Comparison of ENCODE assay signal across 18 cellular contexts in the genomic region with DNA sequence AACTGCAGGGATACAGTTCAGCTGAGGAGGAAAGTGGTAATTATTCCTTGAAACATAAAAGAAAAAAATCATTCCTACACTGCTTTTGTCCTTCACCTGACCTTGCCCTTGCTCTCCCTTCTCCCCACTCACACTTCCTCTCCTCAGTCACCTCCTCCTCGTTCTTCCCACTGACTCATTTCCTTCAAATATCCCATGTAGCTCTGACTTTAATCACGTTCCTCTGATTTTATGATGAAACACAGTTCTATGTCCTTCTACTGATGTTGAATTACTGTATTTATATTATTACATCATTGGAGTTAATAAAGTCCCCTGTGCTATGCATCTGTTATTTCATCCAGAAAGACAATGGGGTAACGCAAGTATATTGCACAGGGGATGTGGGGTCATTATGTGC.
A peak's percentile ranks its signal among the peaks of the same experiment; 100 is the strongest.
DNase-seq lines count a peak whose midpoint lies in the region; ATAC-seq, FAIRE-seq and TF ChIP-seq lines count a peak whose summit lies in the region.
"Had no signal": no experiment of that assay in that cellular context is flagged by ENCODE, and none has a peak within 500 bp of the region (broad histone marks: within the 10 kb centered on the region; RNA-seq: fewer than 3 reads in every experiment).

No MANE protein-coding gene starts in this region.

- H3K4me1 ChIP-seq in endothelial cell of umbilical vein (ENCODE audit: control insufficient read depth, extremely low read depth, insufficient read depth, low read length) (peaks cover 12% of the 10 kb centered on the region), psoas muscle (no peaks in the 10 kb centered on the region)
- H3K4me1 ChIP-seq: BE2C, HAP-1 had no signal

- peak; percentile 87 for DNase-seq in HT1080 (ENCODE audit: low read depth)
- DNase-seq in RKO (ENCODE audit: low spot score): peak; percentile 9
- DNase-seq in endothelial cell of umbilical vein (ENCODE audit: low read depth, low spot score): peak; percentile 91
- no peak for DNase-seq in urothelium cell line (ENCODE audit: low spot score)
- DNase-seq in NCI-H1417 treated with DMSO at 0.1 percent for 48 hours (lab: John Stamatoyannopoulos, UW): no peak
- no peak for DNase-seq in psoas muscle
- no peak for DNase-seq in GM12891 (ENCODE audit: insufficient read length, low spot score)
- DNase-seq: ACHN; BE2C; C1 segment of cervical spinal cord; CD4-positive, CD25-positive, alpha-beta regulatory T cell; CD8-positive, alpha-beta memory T cell; COR-L47; DMS 273 treated with DMSO at 0.1 percent for 48 hours; DMS79; GDM1; GOT3 had no signal

- H3K9me3 ChIP-seq in endothelial cell of umbilical vein (replicated peaks; ENCODE audit: control insufficient read depth, insufficient read depth, low read length) (no peaks in the 10 kb centered on the region), psoas muscle (no peaks in the 10 kb centered on the region)
- H3K9me3 ChIP-seq: BE2C, HAP-1 had no signal

- TF ChIP-seq CTCF in endothelial cell of umbilical vein (IDR thresholded peaks at IDR 0.05; ENCODE audit: extremely low read depth in 1 of 2, insufficient read depth in 1 of 2, low read depth in 1 of 2, low read length in 2 of 2): no peak
- TF ChIP-seq CTCF in psoas muscle (IDR thresholded peaks at IDR 0.05): no peak

- H3K4me3 ChIP-seq in endothelial cell of umbilical vein (replicated peaks in 1 of 3; ENCODE audit: insufficient read depth in 1 of 3, low read depth in 1 of 3, low read length in 3 of 3) (no peak overlapping the region), psoas muscle (no peak overlapping the region)
- H3K4me3 ChIP-seq: HAP-1 had no signal

- H3K36me3 ChIP-seq in endothelial cell of umbilical vein (ENCODE audit: control insufficient read depth in 2 of 2, extremely low read depth in 1 of 2, insufficient read depth in 2 of 2, low read length in 2 of 2): no peaks in the 10 kb centered on the region
- no peaks in the 10 kb centered on the region for H3K36me3 ChIP-seq in psoas muscle (ENCODE audit: insufficient read depth in 1 of 2, low read depth in 1 of 2)
- H3K36me3 ChIP-seq: BE2C, HAP-1 had no signal

- BruUV-seq in endothelial cell of umbilical vein (replicated peaks; lab: Mats Ljungman, UMichigan): no TSS peak

- 48 to 62% (median 50%) methylated on average over 3 of the region's 3 CpGs for WGBS in psoas muscle, 3 donors

- H3K27me3 ChIP-seq in endothelial cell of umbilical vein (ENCODE audit: control insufficient read depth in 2 of 2, insufficient read depth in 2 of 2, low read length in 2 of 2) (no peaks in the 10 kb centered on the region), psoas muscle (ENCODE audit: insufficient read depth in 3 of 3, low read length in 2 of 3) (no peaks in the 10 kb centered on the region)
- H3K27me3 ChIP-seq: BE2C had no signal

- intact Hi-C loops in endothelial cell of umbilical vein (cut with micrococcal nuclease) (loop anchor here (1.0 kb wide), 1 partner anchor 15 kb away; no protein-coding TSS in a partner anchor), psoas muscle (cut with DNase I) (no loop called here)

- peak overlapping the region; percentile 51 for H3K4me2 ChIP-seq in endothelial cell of umbilical vein (ENCODE audit: insufficient read depth, low read length)

- no peak overlapping the region for H3K9ac ChIP-seq in endothelial cell of umbilical vein (replicated peaks; ENCODE audit: extremely low read depth, insufficient read depth, low read length)

- FAIRE-seq in endothelial cell of umbilical vein (lab: Jason Lieb, UNC) (no peak), urothelium cell line (lab: Jason Lieb, UNC) (peak; percentile 20), GM12891 (lab: Jason Lieb, UNC) (no peak)

- H3K79me2 ChIP-seq in endothelial cell of umbilical vein (ENCODE audit: control insufficient read depth, insufficient read depth, low read length): no peaks in the 10 kb centered on the region

- H3K27ac ChIP-seq in endothelial cell of umbilical vein (ENCODE audit: insufficient read depth, low read depth, low read length) (peak overlapping the region; percentile 46), psoas muscle (no peak overlapping the region)

- no peak for ATAC-seq in psoas muscle

- H2AFZ ChIP-seq in endothelial cell of umbilical vein (ENCODE audit: low read depth, low read length): no peak overlapping the region

- dilution Hi-C loops in endothelial cell of umbilical vein (cut with MboI; ENCODE audit: extremely low pct_ligation_motif_present, low sequenced_read_pairs): no loop called here

- POLR2A ChIA-PET in endothelial cell of umbilical vein (lab: Charles Lee): no interaction called here

- H4K20me1 ChIP-seq in endothelial cell of umbilical vein (replicated peaks; ENCODE audit: control insufficient read depth, extremely low read depth, insufficient read depth, low read length): no peaks in the 10 kb centered on the region

- no peaks in the 10 kb centered on the region for H3K9me1 ChIP-seq in endothelial cell of umbilical vein (replicated peaks; ENCODE audit: control insufficient read depth, extremely low read depth, insufficient read depth, low read length)

- CTCF ChIA-PET in endothelial cell of umbilical vein (lab: Charles Lee): no interaction called here

- TF ChIP-seq POLR2A in endothelial cell of umbilical vein (IDR thresholded peaks at IDR 0.05; ENCODE audit: low read depth, low read length) (no peak), GM12891 (IDR thresholded peaks at IDR 0.05; ENCODE audit: low read depth, low read length) (no peak)

TF ChIP-seq in endothelial cell of umbilical vein, 7 proteins besides CTCF, POLR2A, EP300 and RAD21:
- TF ChIP-seq, protein P1, sequence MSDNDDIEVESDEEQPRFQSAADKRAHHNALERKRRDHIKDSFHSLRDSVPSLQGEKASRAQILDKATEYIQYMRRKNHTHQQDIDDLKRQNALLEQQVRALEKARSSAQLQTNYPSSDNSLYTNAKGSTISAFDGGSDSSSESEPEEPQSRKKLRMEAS (IDR thresholded peaks at IDR 0.05; ENCODE audit: insufficient read depth, insufficient read length): no peak
- TF ChIP-seq JUN (IDR thresholded peaks at IDR 0.05; ENCODE audit: borderline replicate concordance, insufficient read depth, insufficient read length, low read depth) (peak; percentile 73), GATA2 (IDR thresholded peaks at IDR 0.05; ENCODE audit: insufficient read depth, insufficient read length, low read depth, low read length) (no peak), POLR2AphosphoS5 (IDR thresholded peaks at IDR 0.05; ENCODE audit: insufficient read depth, low read depth, low read length) (peak; percentile 18), MYC (IDR thresholded peaks at IDR 0.05; ENCODE audit: low read depth, low read length) (no peak), FOS (IDR thresholded peaks at IDR 0.05; ENCODE audit: borderline replicate concordance, insufficient read depth, low read length) (no peak), EZH2 (IDR thresholded peaks at IDR 0.05; ENCODE audit: borderline replicate concordance, low read depth, low read length, severe bottlenecking) (no peak)

TF ChIP-seq in GM12891, 5 proteins besides CTCF, POLR2A, EP300 and RAD21:
- TF ChIP-seq SPI1 (IDR thresholded peaks at IDR 0.05; ENCODE audit: low read depth, low read length): no peak
- no peak for TF ChIP-seq POU2F2 (IDR thresholded peaks at IDR 0.05; ENCODE audit: low read depth, low read length)
- no peak for TF ChIP-seq TAF1 (IDR thresholded peaks at IDR 0.05; ENCODE audit: low read depth, low read length)
- no peak for TF ChIP-seq PAX5 (IDR thresholded peaks at IDR 0.05; ENCODE audit: insufficient read depth, low read length, severe bottlenecking)
- no peak for TF ChIP-seq POLR2AphosphoS5 (IDR thresholded peaks at IDR 0.05; ENCODE audit: low read depth, low read length)

Comparison
In these comparisons a context has a peak if more than half of its experiments do, and no peak if none do; other contexts are left out.
1. DNase-seq: peak in HT1080 (single experiment), RKO (single experiment) and endothelial cell of umbilical vein (single experiment); none in urothelium cell line (single experiment), NCI-H1417 treated with DMSO at 0.1 percent for 48 hours (single experiment), psoas muscle (0 of 2) and GM12891 (single experiment).